ENCODE assay signal across 1 cellular context in genomic region chr5:160199410-160199911, GRCh38.
TF ChIP-seq lines count a peak whose summit lies in the region.

No MANE protein-coding gene starts in this region.

TF ChIP-seq in GM12878, 131 proteins besides CTCF, POLR2A, EP300 and RAD21 (continued from another document and continues in another):
- TF ChIP-seq CHD1 (IDR thresholded peaks at IDR 0.05; ENCODE audit: low read depth, low read length) (no peak), IKZF1 (conservative IDR thresholded peaks at IDR 0.05) (peak; percentile 72), ASH2L (IDR thresholded peaks at IDR 0.05; ENCODE audit: borderline replicate concordance, low read depth) (no peak), WRNIP1 (IDR thresholded peaks at IDR 0.05; ENCODE audit: borderline replicate concordance, low read depth, low read length) (no peak), ATF7 (IDR thresholded peaks at IDR 0.05; ENCODE audit: low read depth) (no peak), EGR1 (IDR thresholded peaks at IDR 0.05; ENCODE audit: borderline replicate concordance in 1 of 2, low read depth in 2 of 2, low read length in 2 of 2) (no peak), NFYA (IDR thresholded peaks at IDR 0.05; ENCODE audit: borderline replicate concordance, low read depth, low read length) (no peak), HDGF (IDR thresholded peaks at IDR 0.05) (peak; percentile 44; the same call in 1 of the 2 replicates), YBX1 (IDR thresholded peaks at IDR 0.05) (no peak), TARDBP (IDR thresholded peaks at IDR 0.05; ENCODE audit: borderline replicate concordance) (no peak), E2F4 (IDR thresholded peaks at IDR 0.05; ENCODE audit: low read depth, low read length) (no peak), MXI1 (IDR thresholded peaks at IDR 0.05; ENCODE audit: low read depth, low read length) (no peak), BMI1 (IDR thresholded peaks at IDR 0.05; ENCODE audit: borderline replicate concordance) (no peak), CBX5 (IDR thresholded peaks at IDR 0.05; ENCODE audit: low read depth) (no peak), TCF7 (IDR thresholded peaks at IDR 0.05; ENCODE audit: borderline replicate concordance) (no peak), ZNF384 (IDR thresholded peaks at IDR 0.05; ENCODE audit: borderline replicate concordance, low read depth, low read length) (no peak), ZZZ3 (IDR thresholded peaks at IDR 0.05; ENCODE audit: control insufficient read depth, insufficient read length, low read depth) (no peak), CREM (IDR thresholded peaks at IDR 0.05; ENCODE audit: low read depth) (no peak), NFXL1 (IDR thresholded peaks at IDR 0.05; ENCODE audit: borderline replicate concordance) (no peak), CHD2 (IDR thresholded peaks at IDR 0.05; ENCODE audit: borderline replicate concordance, low read depth, low read length) (no peak), MLLT1 (IDR thresholded peaks at IDR 0.05) (no peak), YY1 (IDR thresholded peaks at IDR 0.05; ENCODE audit: low read depth, low read length) (peak; percentile 85), STAT1 (conservative IDR thresholded peaks at IDR 0.05) (peak; percentile 40; the same call in 1 of the 2 replicates), PAX8 (IDR thresholded peaks at IDR 0.05) (no peak), ZNF687 (IDR thresholded peaks at IDR 0.05) (0 out of 2 replicates have a peak, but pooled peaks have one; percentile 43), BCL3 (IDR thresholded peaks at IDR 0.05; ENCODE audit: borderline replicate concordance, insufficient read depth, low read depth, low read length, poor library complexity, severe bottlenecking) (no peak), POU2F2 (IDR thresholded peaks at IDR 0.05; ENCODE audit: borderline replicate concordance, low read depth, low read length) (no peak), RBBP5 (conservative IDR thresholded peaks at IDR 0.05) (no peak), USF1 (IDR thresholded peaks at IDR 0.05; ENCODE audit: borderline replicate concordance, extremely low read length, insufficient read depth, low read depth, low read length) (no peak), NR2F1 (conservative IDR thresholded peaks at IDR 0.05) (peak; percentile 41), IKZF2 (IDR thresholded peaks at IDR 0.05) (peak; percentile 42 to 46; a peak in 3 of 4 replicates), GATAD2B (conservative IDR thresholded peaks at IDR 0.05; ENCODE audit: low read depth) (peak; percentile 48; the same call in 1 of the 2 replicates), PAX5 (IDR thresholded peaks at IDR 0.05; ENCODE audit: borderline replicate concordance, low read depth, low read length) (no peak), SMARCA5 (IDR thresholded peaks at IDR 0.05) (peak; percentile 80), MYB (IDR thresholded peaks at IDR 0.05; ENCODE audit: borderline replicate concordance, low read depth, low read length) (no peak), SMC3 (IDR thresholded peaks at IDR 0.05; ENCODE audit: borderline replicate concordance, low read length) (peak; percentile 89), ZNF274 (IDR thresholded peaks at IDR 0.05; ENCODE audit: insufficient read depth, insufficient read length) (no peak), RCOR1 (conservative IDR thresholded peaks at IDR 0.05; ENCODE audit: low read depth, low read length) (no peak), CBX3 (IDR thresholded peaks at IDR 0.05; ENCODE audit: borderline replicate concordance, low read depth) (no peak), ZNF207 (IDR thresholded peaks at IDR 0.05; ENCODE audit: borderline replicate concordance) (no peak), CEBPB (IDR thresholded peaks at IDR 0.05; ENCODE audit: borderline replicate concordance in 1 of 2, low read depth in 2 of 2, low read length in 2 of 2) (no peak), E4F1 (IDR thresholded peaks at IDR 0.05; ENCODE audit: borderline replicate concordance, partially characterized antibody) (no peak), USF2 (IDR thresholded peaks at IDR 0.05; ENCODE audit: borderline replicate concordance, low read depth, low read length) (no peak), ATF3 (IDR thresholded peaks at IDR 0.05; ENCODE audit: borderline replicate concordance, extremely low read depth, low read depth, low read length) (no peak), KAT2A (conservative IDR thresholded peaks at IDR 0.05; ENCODE audit: control insufficient read depth, low read depth, low read length) (no peak), ATF2 (IDR thresholded peaks at IDR 0.05; ENCODE audit: low read length) (no peak), NR2C2 (IDR thresholded peaks at IDR 0.05; ENCODE audit: borderline replicate concordance, control insufficient read depth, insufficient read length, low read depth) (no peak), PML (IDR thresholded peaks at IDR 0.05; ENCODE audit: low read length) (no peak), MEF2A (IDR thresholded peaks at IDR 0.05; ENCODE audit: insufficient read depth, low read depth, low read length) (no peak), ZSCAN29 (IDR thresholded peaks at IDR 0.05) (no peak), ZNF622 (IDR thresholded peaks at IDR 0.05) (no peak), JUND (IDR thresholded peaks at IDR 0.05; ENCODE audit: low read depth, low read length) (no peak), SUPT20H (IDR thresholded peaks at IDR 0.05; ENCODE audit: borderline replicate concordance, control insufficient read depth, low read depth, low read length) (no peak), MYC (IDR thresholded peaks at IDR 0.05; ENCODE audit: insufficient read depth, insufficient read length, insufficient replicate concordance, low read length, severe bottlenecking) (no peak), IRF5 (IDR thresholded peaks at IDR 0.05; ENCODE audit: borderline replicate concordance) (no peak), NBN (IDR thresholded peaks at IDR 0.05) (no peak)
